In genomic region chr7:99170065-99170729, GRCh38 we compare ENCODE assay signal across 35 cellular contexts. TPM values are rescaled to one million over a fixed set of nuclear protein-coding genes. Genes with fewer than 3 reads are reported as not detected.
"Had no signal": no experiment of that assay in that cellular context is flagged by ENCODE, and none has a peak within 500 bp of the region (broad histone marks: within the 10 kb centered on the region; RNA-seq: fewer than 3 reads in every experiment).

No MANE protein-coding gene starts in this region.

- H3K4me3 ChIP-seq: ovary, psoas muscle, skin epidermis, smooth muscle cell, spleen, thoracic aorta, thyroid gland, transverse colon, upper lobe of right lung, uterus had no signal

- H3K27ac ChIP-seq: ovary, parathyroid adenoma, psoas muscle, skin epidermis, spleen, thoracic aorta, thyroid gland, transverse colon, upper lobe of right lung, uterus had no signal

- H3K9me3 ChIP-seq: ovary, psoas muscle, spleen, thoracic aorta, thyroid gland, transverse colon, upper lobe of right lung, uterus had no signal

- DNase-seq: naive B cell; naive thymus-derived CD8-positive, alpha-beta T cell; nephron progenitor cell; occipital lobe; ovary; psoas muscle; right cardiac atrium; spleen; stimulated activated CD4-positive, alpha-beta T cell treated with anti-CD3 and anti-CD28 coated beads, Interleukin-12 subunit alpha, Interleukin-12 subunit beta, amount 100 ng/mL, for 4 hours; stimulated activated CD4-positive, alpha-beta T cell treated with anti-CD3 and anti-CD28 coated beads, Interleukin-1b, Interleukin-23, amount 100 ng/mL, for 48 hours; stimulated activated CD4-positive, alpha-beta T cell treated with anti-CD3 and anti-CD28 coated beads, Interleukin-4, amount 100 ng/mL, for 1 hour; stimulated activated CD4-positive, alpha-beta T cell treated with anti-CD3 and anti-CD28 coated beads, Interleukin-4, amount 100 ng/mL, for 4 hours; stimulated activated CD8-positive, alpha-beta memory T cell treated with anti-CD3 and anti-CD28 coated beads, Interleukin-4, amount 100 ng/mL, for 48 hours; stimulated activated naive CD4-positive, alpha-beta T cell; stimulated activated naive CD8-positive, alpha-beta T cell treated with anti-CD3 and anti-CD28 coated beads, Interleukin-15, amount 100 ng/mL, for 72 hours; stimulated activated naive CD8-positive, alpha-beta T cell treated with anti-CD3 and anti-CD28 coated beads, Interleukin-15, Interleukin-2, amounts not matched to agents 100 U/mL and 50 U/mL, for 24 hours; substantia nigra; thyroid gland; transverse colon; upper lobe of right lung; uterus had no signal

- H3K27me3 ChIP-seq: ovary, thyroid gland, transverse colon, upper lobe of right lung, uterus had no signal

- H3K36me3 Mint-ChIP-seq: naive B cell; naive thymus-derived CD8-positive, alpha-beta T cell; natural killer cell treated with Interleukin-12 subunit alpha and Interleukin-12 subunit beta and Interleukin-15 and Interleukin-18, amount 100 ng/mL, for 72 hours; stimulated activated memory B cell treated with anti-CD40 and anti-IgM and Interleukin-4, amounts not matched to agents 10 μg/mL and 1 μg/mL and 100 μg/mL, for 72 hours; type B pancreatic cell had no signal

- H3K36me3 ChIP-seq: ovary, spleen, thoracic aorta, thyroid gland, transverse colon, upper lobe of right lung, uterus had no signal

- H2AFZ ChIP-seq: parathyroid adenoma had no signal

- H3K27ac Mint-ChIP-seq: naive B cell; natural killer cell treated with Interleukin-12 subunit alpha and Interleukin-12 subunit beta and Interleukin-15 and Interleukin-18, amount 100 ng/mL, for 72 hours; nephron progenitor cell; progenitor cell of endocrine pancreas; stimulated activated memory B cell treated with anti-CD40 and anti-IgM and Interleukin-4, amounts not matched to agents 10 μg/mL and 1 μg/mL and 100 μg/mL, for 72 hours; stimulated activated naive CD8-positive, alpha-beta T cell treated with anti-CD3 and anti-CD28 coated beads, Interleukin-15, amount 100 ng/mL, for 72 hours; type B pancreatic cell had no signal

- H3K4me1 ChIP-seq: parathyroid adenoma, psoas muscle, spleen, thyroid gland, transverse colon, upper lobe of right lung, uterus had no signal

- ATAC-seq: naive thymus-derived CD8-positive, alpha-beta T cell; natural killer cell treated with Interleukin-12 subunit alpha and Interleukin-12 subunit beta and Interleukin-15 and Interleukin-18, amount 100 ng/mL, for 72 hours; psoas muscle; right cardiac atrium; sciatic nerve; stimulated activated memory B cell treated with anti-CD40 and anti-IgM and Interleukin-4, amounts not matched to agents 10 μg/mL and 1 μg/mL and 100 μg/mL, for 72 hours; stimulated activated naive CD8-positive, alpha-beta T cell treated with anti-CD3 and anti-CD28 coated beads, Interleukin-15, amount 100 ng/mL, for 72 hours; stimulated activated naive CD8-positive, alpha-beta T cell treated with anti-CD3 and anti-CD28 coated beads, Interleukin-15, Interleukin-2, amounts not matched to agents 100 U/mL and 50 U/mL, for 24 hours; upper lobe of right lung had no signal

- H3K9me3 Mint-ChIP-seq: naive thymus-derived CD8-positive, alpha-beta T cell; natural killer cell treated with Interleukin-12 subunit alpha and Interleukin-12 subunit beta and Interleukin-15 and Interleukin-18, amount 100 ng/mL, for 72 hours; neural crest cell; stimulated activated memory B cell treated with anti-CD40 and anti-IgM and Interleukin-4, amounts not matched to agents 10 μg/mL and 1 μg/mL and 100 μg/mL, for 72 hours; stimulated activated naive CD8-positive, alpha-beta T cell treated with anti-CD3 and anti-CD28 coated beads, Interleukin-15, amount 100 ng/mL, for 72 hours; type B pancreatic cell had no signal

- H3K4me3 Mint-ChIP-seq: naive B cell; naive thymus-derived CD8-positive, alpha-beta T cell; natural killer cell treated with Interleukin-12 subunit alpha and Interleukin-12 subunit beta and Interleukin-15 and Interleukin-18, amount 100 ng/mL, for 72 hours; nephron progenitor cell; neural crest cell; stimulated activated memory B cell treated with anti-CD40 and anti-IgM and Interleukin-4, amounts not matched to agents 10 μg/mL and 1 μg/mL and 100 μg/mL, for 72 hours; stimulated activated naive CD8-positive, alpha-beta T cell treated with anti-CD3 and anti-CD28 coated beads, Interleukin-15, amount 100 ng/mL, for 72 hours; type B pancreatic cell had no signal

- H3K9ac ChIP-seq: parathyroid adenoma had no signal

- H3K79me2 ChIP-seq: parathyroid adenoma had no signal

- H3K4me2 ChIP-seq: smooth muscle cell had no signal

- H3K4me1 Mint-ChIP-seq: naive thymus-derived CD8-positive, alpha-beta T cell; nephron progenitor cell; neural crest cell; stimulated activated memory B cell treated with anti-CD40 and anti-IgM and Interleukin-4, amounts not matched to agents 10 μg/mL and 1 μg/mL and 100 μg/mL, for 72 hours; stimulated activated naive CD8-positive, alpha-beta T cell treated with anti-CD3 and anti-CD28 coated beads, Interleukin-15, amount 100 ng/mL, for 72 hours had no signal

RNA-seq across cellular contexts. Expression of gene KPNA7, which starts 37.7 kb away (rescaled TPM):
- total RNA-seq: natural killer cell treated with Interleukin-12 subunit alpha and Interleukin-12 subunit beta and Interleukin-15 and Interleukin-18, amount 100 ng/mL, for 72 hours; neural crest cell; occipital lobe; osteoblast; ovary; psoas muscle; renal cortical epithelial cell; right cardiac atrium; sciatic nerve; smooth muscle cell; spleen; temporal lobe; thoracic aorta; thyroid gland; urinary bladder; uterus had no signal
- polyA plus RNA-seq: naive thymus-derived CD8-positive, alpha-beta T cell; psoas muscle; right cardiac atrium; smooth muscle cell; spleen had no signal
